ENCODE assay signal across 17 cellular contexts in the genomic region with DNA sequence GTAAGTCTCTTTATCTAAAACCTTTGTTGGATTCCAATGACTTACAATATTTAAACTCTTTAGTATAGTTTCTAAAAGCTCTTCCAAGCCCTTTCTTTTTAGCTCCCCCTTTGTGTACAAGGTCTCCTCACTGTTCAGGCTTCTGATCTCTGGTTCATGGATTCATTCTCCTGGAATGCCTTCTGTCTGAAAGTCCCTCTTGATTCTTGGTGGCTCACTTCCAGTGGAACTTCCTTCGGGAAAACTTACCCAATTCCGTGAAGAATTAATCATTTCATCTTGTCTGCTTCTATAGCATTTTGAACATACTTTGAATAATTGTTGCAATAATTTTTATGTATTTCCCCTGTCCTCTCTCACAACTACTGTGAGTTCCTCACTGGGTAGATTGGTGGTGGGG.
DNase-seq lines count a peak whose midpoint lies in the region; ATAC-seq and TF ChIP-seq lines count a peak whose summit lies in the region.
"Had no signal": no experiment of that assay in that cellular context is flagged by ENCODE, and none has a peak within 500 bp of the region (broad histone marks: within the 10 kb centered on the region; RNA-seq: fewer than 3 reads in every experiment).

No MANE protein-coding gene starts in this region.

- no peaks in the 10 kb centered on the region for H3K27me3 ChIP-seq in adipocyte (replicated peaks; ENCODE audit: control insufficient read depth, insufficient read depth, low read length)
- H3K27me3 ChIP-seq in tibial artery: peaks cover 0 to 12% of the 10 kb centered on the region in 2 donors
- H3K27me3 ChIP-seq: adrenal gland, pancreas, thyroid gland had no signal

- H3K4me1 ChIP-seq in adipocyte (ENCODE audit: control insufficient read depth, insufficient read depth, low read length) (peaks cover 52% of the 10 kb centered on the region), tibial artery (peaks cover 0 to 4% (median 3%) of the 10 kb centered on the region in 4 donors)
- H3K4me1 ChIP-seq: adrenal gland, thyroid gland had no signal

- no peak for TF ChIP-seq CTCF in HFF-Myc (IDR thresholded peaks at IDR 0.05; ENCODE audit: low read depth, low read length, missing control alignments)
- TF ChIP-seq CTCF in foreskin fibroblast (IDR thresholded peaks at IDR 0.05; ENCODE audit: low read depth, low read length): no peak
- TF ChIP-seq CTCF in tibial artery (IDR thresholded peaks at IDR 0.05): no peak

- no peak for ATAC-seq in stimulated activated memory B cell treated with anti-CD40 and anti-IgM and Interleukin-4, amounts not matched to agents 10 μg/mL and 1 μg/mL and 100 μg/mL, for 72 hours
- ATAC-seq: left ventricle myocardium superior, pancreas, Right ventricle myocardium inferior had no signal

- DNase-seq in HFF-Myc (ENCODE audit: extremely low read depth, low read depth) (no peak), adipocyte (ENCODE audit: low read depth) (peak; percentile 68), foreskin fibroblast (peak; percentile 77 to 87), tibial artery (no peak), NCI-H1048 (lab: John Stamatoyannopoulos, UW) (no peak)
- no peak for DNase-seq in activated CD4-positive, alpha-beta T cell treated with anti-CD3 and anti-CD28 coated beads for 48 hours
- DNase-seq: activated effector memory CD4-positive, alpha-beta T cell treated with Interleukin-2 at 50 U/mL for 16 hours; adrenal gland; cerebellar nuclear complex; H7; left ventricle myocardium superior; NCI-H2227 treated with DMSO at 0.1 percent for 48 hours; pancreas; thyroid gland had no signal

- no peaks in the 10 kb centered on the region for H3K27me3 Mint-ChIP-seq in stimulated activated memory B cell treated with anti-CD40 and anti-IgM and Interleukin-4, amounts not matched to agents 10 μg/mL and 1 μg/mL and 100 μg/mL, for 72 hours

- no peaks in the 10 kb centered on the region for H3K36me3 ChIP-seq in adipocyte (ENCODE audit: control insufficient read depth, insufficient read depth, low read length, severe bottlenecking)
- H3K36me3 ChIP-seq in tibial artery: no peaks in the 10 kb centered on the region
- H3K36me3 ChIP-seq: adrenal gland, pancreas, thyroid gland had no signal

- H3K36me3 Mint-ChIP-seq in stimulated activated memory B cell treated with anti-CD40 and anti-IgM and Interleukin-4, amounts not matched to agents 10 μg/mL and 1 μg/mL and 100 μg/mL, for 72 hours: no peaks in the 10 kb centered on the region

- H3K9me3 ChIP-seq in adipocyte (ENCODE audit: control insufficient read depth, low read length) (no peaks in the 10 kb centered on the region), tibial artery (no peaks in the 10 kb centered on the region)
- H3K9me3 ChIP-seq: adrenal gland, pancreas, thyroid gland had no signal

- intact Hi-C loops in tibial artery (cut with DNase I; ENCODE audit: low total_unique reads): no loop called here

- H3K4me3 ChIP-seq in HFF-Myc (replicated peaks; ENCODE audit: low read depth, low read length) (peak overlapping the region; percentile 69), adipocyte (ENCODE audit: low read length) (peak overlapping the region; percentile 92), foreskin fibroblast (ENCODE audit: low read depth in 1 of 2, low read length in 2 of 2) (peak overlapping the region; percentile 75 to 90), tibial artery (no peak overlapping the region)
- H3K4me3 ChIP-seq: adrenal gland, thyroid gland had no signal

- peak overlapping the region; percentile 99 for H3K27ac Mint-ChIP-seq in stimulated activated memory B cell treated with anti-CD40 and anti-IgM and Interleukin-4, amounts not matched to agents 10 μg/mL and 1 μg/mL and 100 μg/mL, for 72 hours

- H3K4me1 Mint-ChIP-seq in stimulated activated memory B cell treated with anti-CD40 and anti-IgM and Interleukin-4, amounts not matched to agents 10 μg/mL and 1 μg/mL and 100 μg/mL, for 72 hours: peaks cover 68% of the 10 kb centered on the region

- H3K9ac ChIP-seq in adipocyte (ENCODE audit: low read length): peak overlapping the region; percentile 82

- H3K4me3 Mint-ChIP-seq in stimulated activated memory B cell treated with anti-CD40 and anti-IgM and Interleukin-4, amounts not matched to agents 10 μg/mL and 1 μg/mL and 100 μg/mL, for 72 hours: peak overlapping the region; percentile 71

- no peak overlapping the region for H3K27ac ChIP-seq in tibial artery
- H3K27ac ChIP-seq: adrenal gland, C4-2B, thyroid gland had no signal

- no peaks in the 10 kb centered on the region for H3K9me3 Mint-ChIP-seq in stimulated activated memory B cell treated with anti-CD40 and anti-IgM and Interleukin-4, amounts not matched to agents 10 μg/mL and 1 μg/mL and 100 μg/mL, for 72 hours

Comparison
In these comparisons a context has a peak if more than half of its experiments do, and no peak if none do; other contexts are left out.
1. DNase-seq: peak in adipocyte (single experiment) and foreskin fibroblast (2 of 2); none in HFF-Myc (single experiment), activated CD4-positive, alpha-beta T cell treated with anti-CD3 and anti-CD28 coated beads for 48 hours (single experiment), tibial artery (0 of 2) and NCI-H1048 (single experiment).
2. H3K4me3 ChIP-seq: peak in HFF-Myc (single experiment), adipocyte (single experiment) and foreskin fibroblast (2 of 2); none in tibial artery (0 of 2).